ENCODE assay signal across 1 cellular context in the genomic region with DNA sequence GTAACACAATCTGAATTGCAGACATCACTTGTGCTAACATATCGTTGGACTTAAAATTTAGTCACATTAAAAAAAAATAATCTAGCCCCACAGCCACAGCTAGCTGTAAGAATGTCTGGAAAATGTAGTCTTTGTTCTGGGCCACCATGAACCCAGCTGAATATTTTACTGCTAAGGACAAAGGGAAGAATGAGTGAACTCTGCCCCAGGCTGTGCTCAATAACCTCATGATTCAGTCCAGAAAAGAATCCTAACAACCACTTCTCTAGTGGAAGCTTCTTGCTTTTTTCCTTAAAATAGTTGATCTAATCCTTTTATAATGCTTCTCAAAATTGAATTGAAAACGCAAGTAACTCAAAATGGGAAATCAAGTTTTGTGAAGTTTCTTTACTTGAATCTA.
TF ChIP-seq lines count a peak whose summit lies in the region.

No MANE protein-coding gene starts in this region.

TF ChIP-seq in K562, 482 proteins besides CTCF, POLR2A, EP300 and RAD21 (continued from another document):
- TF ChIP-seq, protein P1, sequence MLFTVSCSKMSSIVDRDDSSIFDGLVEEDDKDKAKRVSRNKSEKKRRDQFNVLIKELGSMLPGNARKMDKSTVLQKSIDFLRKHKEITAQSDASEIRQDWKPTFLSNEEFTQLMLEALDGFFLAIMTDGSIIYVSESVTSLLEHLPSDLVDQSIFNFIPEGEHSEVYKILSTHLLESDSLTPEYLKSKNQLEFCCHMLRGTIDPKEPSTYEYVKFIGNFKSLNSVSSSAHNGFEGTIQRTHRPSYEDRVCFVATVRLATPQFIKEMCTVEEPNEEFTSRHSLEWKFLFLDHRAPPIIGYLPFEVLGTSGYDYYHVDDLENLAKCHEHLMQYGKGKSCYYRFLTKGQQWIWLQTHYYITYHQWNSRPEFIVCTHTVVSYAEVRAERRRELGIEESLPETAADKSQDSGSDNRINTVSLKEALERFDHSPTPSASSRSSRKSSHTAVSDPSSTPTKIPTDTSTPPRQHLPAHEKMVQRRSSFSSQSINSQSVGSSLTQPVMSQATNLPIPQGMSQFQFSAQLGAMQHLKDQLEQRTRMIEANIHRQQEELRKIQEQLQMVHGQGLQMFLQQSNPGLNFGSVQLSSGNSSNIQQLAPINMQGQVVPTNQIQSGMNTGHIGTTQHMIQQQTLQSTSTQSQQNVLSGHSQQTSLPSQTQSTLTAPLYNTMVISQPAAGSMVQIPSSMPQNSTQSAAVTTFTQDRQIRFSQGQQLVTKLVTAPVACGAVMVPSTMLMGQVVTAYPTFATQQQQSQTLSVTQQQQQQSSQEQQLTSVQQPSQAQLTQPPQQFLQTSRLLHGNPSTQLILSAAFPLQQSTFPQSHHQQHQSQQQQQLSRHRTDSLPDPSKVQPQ (CRISPR knock-in tag; IDR thresholded peaks at IDR 0.05; ENCODE audit: borderline replicate concordance): no peak
- TF ChIP-seq ZSCAN29 (IDR thresholded peaks at IDR 0.05) (no peak), HDAC2 (IDR thresholded peaks at IDR 0.05) (no peak), ZNF79 (CRISPR knock-in tag; IDR thresholded peaks at IDR 0.05; ENCODE audit: low read depth) (no peak), ZNF277 (CRISPR knock-in tag; IDR thresholded peaks at IDR 0.05; ENCODE audit: borderline replicate concordance) (no peak), ESRRA (IDR thresholded peaks at IDR 0.05; ENCODE audit: borderline replicate concordance, low read depth) (no peak), PRPF4 (IDR thresholded peaks at IDR 0.05; ENCODE audit: insufficient read depth, low read depth, low read length, poor library complexity, severe bottlenecking) (no peak), ZNF24 (IDR thresholded peaks at IDR 0.05) (no peak), MTA1 (IDR thresholded peaks at IDR 0.05; ENCODE audit: borderline replicate concordance) (no peak), ZNF146 (CRISPR knock-in tag; IDR thresholded peaks at IDR 0.05; ENCODE audit: unreplicated experiment) (no peak), CBX3 (IDR thresholded peaks at IDR 0.05; ENCODE audit: borderline replicate concordance in 1 of 2, low read length in 2 of 2) (no peak)
- TF ChIP-seq, protein P2, sequence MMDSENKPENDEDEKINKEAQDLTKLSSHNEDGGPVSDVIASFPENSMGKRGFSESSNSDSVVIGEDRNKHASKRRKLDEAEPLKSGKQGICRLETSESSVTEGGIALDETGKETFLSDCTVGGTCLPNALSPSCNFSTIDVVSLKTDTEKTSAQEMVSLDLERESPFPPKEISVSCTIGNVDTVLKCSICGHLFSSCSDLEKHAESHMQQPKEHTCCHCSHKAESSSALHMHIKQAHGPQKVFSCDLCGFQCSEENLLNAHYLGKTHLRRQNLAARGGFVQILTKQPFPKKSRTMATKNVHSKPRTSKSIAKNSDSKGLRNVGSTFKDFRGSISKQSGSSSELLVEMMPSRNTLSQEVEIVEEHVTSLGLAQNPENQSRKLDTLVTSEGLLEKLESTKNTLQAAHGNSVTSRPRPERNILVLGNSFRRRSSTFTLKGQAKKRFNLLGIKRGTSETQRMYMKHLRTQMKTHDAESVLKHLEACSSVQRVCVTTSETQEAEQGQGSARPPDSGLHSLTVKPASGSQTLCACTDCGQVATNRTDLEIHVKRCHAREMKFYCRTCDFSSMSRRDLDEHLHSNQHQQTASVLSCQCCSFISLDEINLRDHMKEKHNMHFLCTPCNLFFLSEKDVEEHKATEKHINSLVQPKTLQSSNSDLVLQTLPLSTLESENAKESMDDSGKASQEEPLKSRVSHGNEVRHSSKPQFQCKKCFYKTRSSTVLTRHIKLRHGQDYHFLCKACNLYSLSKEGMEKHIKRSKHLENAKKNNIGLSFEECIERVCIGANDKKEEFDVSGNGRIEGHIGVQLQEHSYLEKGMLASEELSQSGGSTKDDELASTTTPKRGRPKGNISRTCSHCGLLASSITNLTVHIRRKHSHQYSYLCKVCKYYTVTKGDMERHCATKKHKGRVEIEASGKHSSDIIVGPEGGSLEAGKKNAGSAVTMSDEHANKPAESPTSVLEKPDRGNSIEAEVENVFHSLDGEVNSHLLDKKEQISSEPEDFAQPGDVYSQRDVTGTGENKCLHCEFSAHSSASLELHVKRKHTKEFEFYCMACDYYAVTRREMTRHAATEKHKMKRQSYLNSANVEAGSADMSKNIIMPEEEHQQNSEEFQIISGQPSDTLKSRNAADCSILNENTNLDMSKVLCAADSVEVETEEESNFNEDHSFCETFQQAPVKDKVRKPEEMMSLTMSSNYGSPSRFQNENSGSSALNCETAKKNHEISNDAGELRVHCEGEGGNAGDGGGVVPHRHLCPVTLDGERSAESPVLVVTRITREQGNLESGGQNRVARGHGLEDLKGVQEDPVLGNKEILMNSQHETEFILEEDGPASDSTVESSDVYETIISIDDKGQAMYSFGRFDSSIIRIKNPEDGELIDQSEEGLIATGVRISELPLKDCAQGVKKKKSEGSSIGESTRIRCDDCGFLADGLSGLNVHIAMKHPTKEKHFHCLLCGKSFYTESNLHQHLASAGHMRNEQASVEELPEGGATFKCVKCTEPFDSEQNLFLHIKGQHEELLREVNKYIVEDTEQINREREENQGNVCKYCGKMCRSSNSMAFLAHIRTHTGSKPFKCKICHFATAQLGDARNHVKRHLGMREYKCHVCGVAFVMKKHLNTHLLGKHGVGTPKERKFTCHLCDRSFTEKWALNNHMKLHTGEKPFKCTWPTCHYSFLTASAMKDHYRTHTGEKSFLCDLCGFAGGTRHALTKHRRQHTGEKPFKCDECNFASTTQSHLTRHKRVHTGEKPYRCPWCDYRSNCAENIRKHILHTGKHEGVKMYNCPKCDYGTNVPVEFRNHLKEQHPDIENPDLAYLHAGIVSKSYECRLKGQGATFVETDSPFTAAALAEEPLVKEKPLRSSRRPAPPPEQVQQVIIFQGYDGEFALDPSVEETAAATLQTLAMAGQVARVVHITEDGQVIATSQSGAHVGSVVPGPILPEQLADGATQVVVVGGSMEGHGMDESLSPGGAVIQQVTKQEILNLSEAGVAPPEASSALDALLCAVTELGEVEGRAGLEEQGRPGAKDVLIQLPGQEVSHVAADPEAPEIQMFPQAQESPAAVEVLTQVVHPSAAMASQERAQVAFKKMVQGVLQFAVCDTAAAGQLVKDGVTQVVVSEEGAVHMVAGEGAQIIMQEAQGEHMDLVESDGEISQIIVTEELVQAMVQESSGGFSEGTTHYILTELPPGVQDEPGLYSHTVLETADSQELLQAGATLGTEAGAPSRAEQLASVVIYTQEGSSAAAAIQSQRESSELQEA (IDR thresholded peaks at IDR 0.05; ENCODE audit: low read depth): no peak
